Comparison of ENCODE assay signal across 8 cellular contexts in the genomic region with DNA sequence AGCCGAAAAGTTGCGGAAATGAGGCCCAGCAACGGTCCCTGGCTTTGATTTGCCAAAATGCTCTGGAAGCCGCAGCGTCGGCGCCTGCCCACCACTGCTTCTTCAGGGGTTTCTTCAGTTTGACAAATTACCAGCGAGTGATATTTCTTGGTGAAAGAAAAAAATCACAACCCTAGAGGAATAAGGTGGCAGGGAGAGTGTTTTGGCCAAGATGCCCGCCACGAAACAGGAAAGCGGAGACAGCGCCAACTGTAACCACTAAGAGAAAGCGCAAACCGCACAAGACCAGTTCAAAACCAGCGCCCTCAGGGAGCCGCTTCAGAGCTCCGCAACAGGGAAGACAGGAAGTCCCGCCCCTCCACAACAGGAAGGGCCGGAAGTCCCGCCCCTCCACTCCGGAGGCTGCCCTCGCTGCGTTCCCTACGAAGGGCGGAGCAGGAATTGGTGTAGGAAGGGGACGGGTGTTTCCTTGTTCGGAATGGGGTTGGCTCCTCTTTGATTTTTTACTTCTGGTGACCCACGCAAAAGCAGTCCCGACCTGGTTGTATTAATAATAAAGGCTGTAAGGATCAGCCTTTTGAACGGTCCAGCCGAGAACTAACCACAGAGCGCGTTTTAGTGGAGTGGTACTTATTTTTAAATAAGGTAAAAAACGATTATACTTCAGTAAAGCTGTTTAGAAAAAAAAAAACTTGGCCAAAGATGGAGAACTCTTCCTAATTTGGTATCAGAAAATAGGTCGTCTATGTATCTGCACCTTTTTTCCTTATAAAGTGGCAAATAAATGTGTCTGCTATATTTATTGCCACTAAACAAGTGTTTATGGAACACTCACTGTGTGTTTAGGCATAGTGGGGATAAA. TPM values are rescaled to one million over a fixed set of nuclear protein-coding genes. Genes with fewer than 3 reads are reported as not detected.
DNase-seq lines count a peak whose midpoint lies in the region; ATAC-seq, FAIRE-seq and TF ChIP-seq lines count a peak whose summit lies in the region.

A gene with protein sequence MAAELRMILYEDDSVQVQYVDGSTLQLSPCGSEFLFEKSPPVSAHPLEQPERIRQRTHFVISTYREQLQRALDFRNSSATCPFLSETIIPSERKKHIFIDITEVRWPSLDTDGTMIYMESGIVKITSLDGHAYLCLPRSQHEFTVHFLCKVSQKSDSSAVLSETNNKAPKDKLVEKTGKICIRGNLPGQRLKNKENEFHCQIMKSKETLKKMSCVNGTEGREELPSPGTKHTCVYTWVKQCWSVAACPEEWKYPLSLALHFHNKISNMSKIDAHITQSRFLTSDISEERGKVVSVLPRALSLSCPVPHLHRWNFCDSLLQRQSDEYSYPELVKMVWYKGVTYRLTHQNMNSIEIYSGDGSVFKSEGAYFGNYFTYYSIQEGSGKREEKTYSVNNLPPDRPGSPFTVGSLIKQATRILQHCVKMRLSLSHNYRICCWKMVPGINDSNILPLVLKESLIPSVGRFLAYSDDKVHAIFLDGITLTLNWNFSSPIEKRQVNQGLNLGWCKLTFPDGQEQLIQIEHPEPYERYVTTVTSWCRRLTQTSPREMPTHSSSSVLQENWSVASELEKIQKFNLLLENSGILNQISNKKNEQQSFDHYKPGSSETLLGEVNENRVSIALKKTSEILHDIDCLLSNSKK (minus strand): TSS at position 333 of the 862 bp plus-strand sequence. CDS start 5,809 bp downstream, outside the sequence.

- H3K4me2 ChIP-seq in DOHH2 (ENCODE audit: low read length) (peak within 1 kb of the TSS; percentile 93), GM23248 (ENCODE audit: unreplicated experiment) (peak within 1 kb of the TSS; percentile 99), Karpas-422 (ENCODE audit: low read depth, low read length, poor library complexity, severe bottlenecking) (peak within 1 kb of the TSS; percentile 99), fibroblast of lung (ENCODE audit: extremely low read depth, insufficient read depth, low read length) (peak within 1 kb of the TSS; percentile 97)

- H3K27ac Mint-ChIP-seq in activated T-helper 1 cell treated with anti-CD3 and anti-CD28 coated beads, Interleukin-12 subunit alpha, Interleukin-12 subunit beta, Interleukin-2, Interleukin-4 antibody, amounts not matched to agents 30 ng/mL and 10 ng/mL and 1 ng/mL, durations not matched to agents 14 hours and 24 hours and 36 hours, result peak within 1 kb of the TSS; percentile 97
- H3K27ac Mint-ChIP-seq in naive thymus-derived CD4-positive, alpha-beta T cell, result peak within 1 kb of the TSS; percentile 90 to 98 (median 95)
- peak within 1 kb of the TSS; percentile 92 for H3K27ac Mint-ChIP-seq in stimulated activated memory B cell treated with anti-CD40 and anti-IgM and Interleukin-4, amounts not matched to agents 10 μg/mL and 1 μg/mL and 100 μg/mL, for 72 hours

- peak; percentile 99 for DNase-seq in GM23248
- DNase-seq in Karpas-422, result peak; percentile 98
- peak; percentile 97 for DNase-seq in RCC 7860 (ENCODE audit: low spot score)
- DNase-seq in activated T-helper 1 cell treated with anti-CD3 and anti-CD28 coated beads, Interleukin-12 subunit alpha, Interleukin-12 subunit beta, Interleukin-2, Interleukin-4 antibody, amounts not matched to agents 30 ng/mL and 10 ng/mL and 1 ng/mL, durations not matched to agents 14 hours and 24 hours and 36 hours (ENCODE audit: low spot score), result peak; percentile 92
- peak; percentile 93 to 96 for DNase-seq in fibroblast of lung (ENCODE audit: low read depth in 2 of 2)
- DNase-seq in naive thymus-derived CD4-positive, alpha-beta T cell, result peak; percentile 84 to 94 (median 89)

- WGBS in GM23248 (ENCODE audit: low coverage in 1 of 2, low lambda C conversion rate in 2 of 2, missing lambda C conversion rate in 2 of 2), 2 experiments, result 1 to 2% methylated on average over 35 of the region's 35 CpGs

- H3K36me3 ChIP-seq in DOHH2 (ENCODE audit: control insufficient read depth, low read length) (peaks cover 16% of the 10 kb centered on the region), GM23248 (ENCODE audit: low read depth) (no peaks in the 10 kb centered on the region), Karpas-422 (ENCODE audit: insufficient read depth, low read length) (0 out of 2 replicates have a peak, but pooled peaks cover 3% of the 10 kb centered on the region), fibroblast of lung (ENCODE audit: control insufficient read depth, insufficient read depth, low read length) (no peaks in the 10 kb centered on the region)
- no peaks in the 10 kb centered on the region for H3K36me3 ChIP-seq in naive thymus-derived CD4-positive, alpha-beta T cell (ENCODE audit: control insufficient read depth in 2 of 3, insufficient read depth in 3 of 3, low read length in 3 of 3)

- H3K36me3 Mint-ChIP-seq in activated T-helper 1 cell treated with anti-CD3 and anti-CD28 coated beads, Interleukin-12 subunit alpha, Interleukin-12 subunit beta, Interleukin-2, Interleukin-4 antibody, amounts not matched to agents 30 ng/mL and 10 ng/mL and 1 ng/mL, durations not matched to agents 14 hours and 24 hours and 36 hours (ENCODE audit: low read depth), result peaks cover 12% of the 10 kb centered on the region
- peaks cover 0 to 13% (median 5%) of the 10 kb centered on the region in 5 donors for H3K36me3 Mint-ChIP-seq in naive thymus-derived CD4-positive, alpha-beta T cell
- H3K36me3 Mint-ChIP-seq in stimulated activated memory B cell treated with anti-CD40 and anti-IgM and Interleukin-4, amounts not matched to agents 10 μg/mL and 1 μg/mL and 100 μg/mL, for 72 hours, result peaks cover 5% of the 10 kb centered on the region

- CTCF ChIA-PET in naive thymus-derived CD4-positive, alpha-beta T cell (lab: Charles Lee), result interaction anchor here (0.6 to 2.1 kb wide), 4 partner anchors 10 to 409 kb away, joined by 3 to 10 read pairs (median 4); partner anchors contain the start of gene TMEM267

- in situ Hi-C loops in GM23248 (cut with MboI), result no loop called here

- H3K9me2 ChIP-seq in DOHH2 (replicated peaks; ENCODE audit: control insufficient read depth, low read length), result no peaks in the 10 kb centered on the region
- no peaks in the 10 kb centered on the region for H3K9me2 ChIP-seq in GM23248 (ENCODE audit: insufficient read depth)
- H3K9me2 ChIP-seq in Karpas-422 (replicated peaks; ENCODE audit: insufficient read depth, low read length), result no peaks in the 10 kb centered on the region

- peak within 1 kb of the TSS; percentile 98 for H2AFZ ChIP-seq in GM23248
- peak within 1 kb of the TSS; percentile 74; the same call in 1 of the 2 replicates for H2AFZ ChIP-seq in Karpas-422 (ENCODE audit: low read length)
- peak within 1 kb of the TSS; percentile 86 for H2AFZ ChIP-seq in fibroblast of lung (ENCODE audit: low read length)

- H3K9me3 ChIP-seq in DOHH2 (ENCODE audit: control insufficient read depth, insufficient read depth, low read length) (no peaks in the 10 kb centered on the region), GM23248 (ENCODE audit: low read depth) (no peaks in the 10 kb centered on the region), Karpas-422 (ENCODE audit: low read length) (no peaks in the 10 kb centered on the region), fibroblast of lung (ENCODE audit: control insufficient read depth, insufficient read depth, low read depth, low read length) (no peaks in the 10 kb centered on the region)
- H3K9me3 ChIP-seq in naive thymus-derived CD4-positive, alpha-beta T cell (ENCODE audit: control insufficient read depth in 2 of 3, low read length in 3 of 3), result no peaks in the 10 kb centered on the region

- intact Hi-C loops in activated T-helper 1 cell treated with anti-CD3 and anti-CD28 coated beads, Interleukin-12 subunit alpha, Interleukin-12 subunit beta, Interleukin-2, Interleukin-4 antibody, amounts not matched to agents 30 ng/mL and 10 ng/mL and 1 ng/mL, durations not matched to agents 14 hours and 24 hours and 36 hours (cut with micrococcal nuclease), result loop anchor here (1.0 to 10.0 kb wide), 11 partner anchors 14 to 1610 kb away; partner anchors contain the start of genes HMGCS1, NNT and RIMOC1
- intact Hi-C loops in naive thymus-derived CD4-positive, alpha-beta T cell (cut with micrococcal nuclease), result loop anchor here (1.0 to 2.0 kb wide), 8 partner anchors 14 to 394 kb away; partner anchors contain the start of genes HMGCS1 (in 2 of the 2), NNT (in 2 of the 2) and PAIP1 (in 1 of the 2)

- H3K27me3 ChIP-seq in DOHH2 (ENCODE audit: control insufficient read depth, low read length) (no peaks in the 10 kb centered on the region), GM23248 (replicated peaks; ENCODE audit: insufficient read depth) (no peaks in the 10 kb centered on the region), Karpas-422 (ENCODE audit: low read length) (no peaks in the 10 kb centered on the region), fibroblast of lung (ENCODE audit: control insufficient read depth, insufficient read depth, low read length) (no peaks in the 10 kb centered on the region)
- no peaks in the 10 kb centered on the region for H3K27me3 ChIP-seq in naive thymus-derived CD4-positive, alpha-beta T cell (ENCODE audit: control insufficient read depth in 2 of 2, insufficient read depth in 2 of 2, low read length in 2 of 2)

- H3K4me3 ChIP-seq in DOHH2 (ENCODE audit: low read length) (peak within 1 kb of the TSS; percentile 89), GM23248 (peak within 1 kb of the TSS; percentile 90), Karpas-422 (ENCODE audit: low read length) (peak within 1 kb of the TSS; percentile 84), fibroblast of lung (replicated peaks in 1 of 4; ENCODE audit: control extremely low read depth in 1 of 4, insufficient read depth in 1 of 4, low read depth in 3 of 4, low read length in 4 of 4) (peak within 1 kb of the TSS; percentile 75 to 96 (median 88))
- H3K4me3 ChIP-seq in naive thymus-derived CD4-positive, alpha-beta T cell (ENCODE audit: low read length), result peak within 1 kb of the TSS; percentile 84

- H3K27ac ChIP-seq in DOHH2 (ENCODE audit: low read depth, low read length) (peak within 1 kb of the TSS; percentile 77), GM23248 (peak within 1 kb of the TSS; percentile 99), Karpas-422 (ENCODE audit: low read length) (peak within 1 kb of the TSS; percentile 84), fibroblast of lung (ENCODE audit: insufficient read depth, low read length) (peak within 1 kb of the TSS; percentile 97)
- peak within 1 kb of the TSS; percentile 81 for H3K27ac ChIP-seq in naive thymus-derived CD4-positive, alpha-beta T cell (ENCODE audit: low read depth, low read length)

- TF ChIP-seq CTCF in DOHH2 (IDR thresholded peaks at IDR 0.05; ENCODE audit: low read depth, low read length, poor library complexity, severe bottlenecking), result peak; percentile 10
- no peak for TF ChIP-seq CTCF in fibroblast of lung (conservative IDR thresholded peaks at IDR 0.05 in 1 of 2, IDR thresholded peaks at IDR 0.05 in 1 of 2; ENCODE audit: low read depth in 1 of 2, low read length in 2 of 2)

- peaks cover 32% of the 10 kb centered on the region for H3K4me1 Mint-ChIP-seq in activated T-helper 1 cell treated with anti-CD3 and anti-CD28 coated beads, Interleukin-12 subunit alpha, Interleukin-12 subunit beta, Interleukin-2, Interleukin-4 antibody, amounts not matched to agents 30 ng/mL and 10 ng/mL and 1 ng/mL, durations not matched to agents 14 hours and 24 hours and 36 hours (ENCODE audit: low read depth)
- peaks cover 17 to 42% (median 36%) of the 10 kb centered on the region in 7 donors for H3K4me1 Mint-ChIP-seq in naive thymus-derived CD4-positive, alpha-beta T cell
- H3K4me1 Mint-ChIP-seq in stimulated activated memory B cell treated with anti-CD40 and anti-IgM and Interleukin-4, amounts not matched to agents 10 μg/mL and 1 μg/mL and 100 μg/mL, for 72 hours, result peaks cover 32% of the 10 kb centered on the region

- POLR2A ChIA-PET in naive thymus-derived CD4-positive, alpha-beta T cell (lab: Charles Lee), result interaction anchor here (0.7 to 4.3 kb wide), 9 partner anchors 10 to 507 kb away, joined by 3 to 81 read pairs (median 4); partner anchors contain the start of genes HMGCS1 and TMEM267

- no peaks in the 10 kb centered on the region for H4K20me1 ChIP-seq in DOHH2 (ENCODE audit: control insufficient read depth, insufficient read depth, low read depth, low read length)
- H4K20me1 ChIP-seq in GM23248 (ENCODE audit: insufficient read depth), result no peaks in the 10 kb centered on the region
- H4K20me1 ChIP-seq in Karpas-422 (ENCODE audit: insufficient read depth, low read depth, low read length), result no peaks in the 10 kb centered on the region
- no peaks in the 10 kb centered on the region for H4K20me1 ChIP-seq in fibroblast of lung (ENCODE audit: control insufficient read depth, extremely low read depth, insufficient read depth, low read length)

- peaks cover 6% of the 10 kb centered on the region; the same call in 1 of the 2 replicates for H3F3A ChIP-seq in DOHH2 (ENCODE audit: control insufficient read depth, insufficient read depth)
- H3F3A ChIP-seq in GM23248 (ENCODE audit: insufficient read depth), result peaks cover 11% of the 10 kb centered on the region

- peak within 1 kb of the TSS; percentile 94 for H3K4me3 Mint-ChIP-seq in activated T-helper 1 cell treated with anti-CD3 and anti-CD28 coated beads, Interleukin-12 subunit alpha, Interleukin-12 subunit beta, Interleukin-2, Interleukin-4 antibody, amounts not matched to agents 30 ng/mL and 10 ng/mL and 1 ng/mL, durations not matched to agents 14 hours and 24 hours and 36 hours
- peak within 1 kb of the TSS; percentile 90 to 97 (median 94) for H3K4me3 Mint-ChIP-seq in naive thymus-derived CD4-positive, alpha-beta T cell
- peak within 1 kb of the TSS; percentile 89 for H3K4me3 Mint-ChIP-seq in stimulated activated memory B cell treated with anti-CD40 and anti-IgM and Interleukin-4, amounts not matched to agents 10 μg/mL and 1 μg/mL and 100 μg/mL, for 72 hours

- FAIRE-seq in RCC 7860 (lab: Jason Lieb, UNC), result peak; percentile 93

- H3K9me3 Mint-ChIP-seq in activated T-helper 1 cell treated with anti-CD3 and anti-CD28 coated beads, Interleukin-12 subunit alpha, Interleukin-12 subunit beta, Interleukin-2, Interleukin-4 antibody, amounts not matched to agents 30 ng/mL and 10 ng/mL and 1 ng/mL, durations not matched to agents 14 hours and 24 hours and 36 hours, result no peaks in the 10 kb centered on the region
- H3K9me3 Mint-ChIP-seq in naive thymus-derived CD4-positive, alpha-beta T cell, result no peaks in the 10 kb centered on the region
- H3K9me3 Mint-ChIP-seq in stimulated activated memory B cell treated with anti-CD40 and anti-IgM and Interleukin-4, amounts not matched to agents 10 μg/mL and 1 μg/mL and 100 μg/mL, for 72 hours, result no peaks in the 10 kb centered on the region

- H3K4me1 ChIP-seq in DOHH2 (ENCODE audit: control insufficient read depth, low read length) (peaks cover 20% of the 10 kb centered on the region), GM23248 (ENCODE audit: insufficient read depth) (peaks cover 16% of the 10 kb centered on the region), Karpas-422 (ENCODE audit: low read length) (peaks cover 20% of the 10 kb centered on the region), fibroblast of lung (ENCODE audit: control insufficient read depth, extremely low read depth, insufficient read depth, low read length) (no peaks in the 10 kb centered on the region)
- peaks cover 8 to 14% of the 10 kb centered on the region in 2 donors for H3K4me1 ChIP-seq in naive thymus-derived CD4-positive, alpha-beta T cell (ENCODE audit: control insufficient read depth in 2 of 2, insufficient read depth in 2 of 2, low read length in 2 of 2)

- H3K9ac ChIP-seq in GM23248, result peak within 1 kb of the TSS; percentile 98
- H3K9ac ChIP-seq in Karpas-422 (ENCODE audit: low read length), result peak within 1 kb of the TSS; percentile 85
- peak within 1 kb of the TSS; percentile 78 for H3K9ac ChIP-seq in fibroblast of lung (ENCODE audit: insufficient read depth, low read length)

- peaks cover 45% of the 10 kb centered on the region for H3K79me2 ChIP-seq in DOHH2 (ENCODE audit: control insufficient read depth, low read length)
- H3K79me2 ChIP-seq in GM23248 (ENCODE audit: insufficient read depth), result peaks cover 28% of the 10 kb centered on the region
- H3K79me2 ChIP-seq in Karpas-422 (ENCODE audit: low read length), result peaks cover 28% of the 10 kb centered on the region
- H3K79me2 ChIP-seq in fibroblast of lung (ENCODE audit: control insufficient read depth, insufficient read depth, low read length), result peaks cover 19% of the 10 kb centered on the region

- H3K27me3 Mint-ChIP-seq in activated T-helper 1 cell treated with anti-CD3 and anti-CD28 coated beads, Interleukin-12 subunit alpha, Interleukin-12 subunit beta, Interleukin-2, Interleukin-4 antibody, amounts not matched to agents 30 ng/mL and 10 ng/mL and 1 ng/mL, durations not matched to agents 14 hours and 24 hours and 36 hours (ENCODE audit: insufficient read depth), result peaks cover 2% of the 10 kb centered on the region
- H3K27me3 Mint-ChIP-seq in naive thymus-derived CD4-positive, alpha-beta T cell, result no peaks in the 10 kb centered on the region
- H3K27me3 Mint-ChIP-seq in stimulated activated memory B cell treated with anti-CD40 and anti-IgM and Interleukin-4, amounts not matched to agents 10 μg/mL and 1 μg/mL and 100 μg/mL, for 72 hours, result no peaks in the 10 kb centered on the region

- peak; percentile 97 for ATAC-seq in naive thymus-derived CD4-positive, alpha-beta T cell
- peak; percentile 99 for ATAC-seq in stimulated activated memory B cell treated with anti-CD40 and anti-IgM and Interleukin-4, amounts not matched to agents 10 μg/mL and 1 μg/mL and 100 μg/mL, for 72 hours

RNA-seq across cellular contexts. Expression of the gene that starts here (rescaled TPM):
- 3.1 and 5.2 TPM in 2 replicates for total RNA-seq in GM23248 (2014; rRNA removed; shearing (Covaris generic))
- polyA plus RNA-seq in GM23248 (2016; fragmentation: Nextera tagmentation; extraction: Ambion mirVana) (4.4 and 5.3 TPM in 2 replicates), fibroblast of lung (2.9 and 4.8 TPM in 2 replicates)
- 15.7 and 21.8 TPM in 2 replicates for total RNA-seq in Karpas-422 (2014; rRNA removed; shearing (Covaris generic); ENCODE audit: low replicate concordance)
- total RNA-seq in activated T-helper 1 cell treated with anti-CD3 and anti-CD28 coated beads, Interleukin-12 subunit alpha, Interleukin-12 subunit beta, Interleukin-2, Interleukin-4 antibody, amounts not matched to agents 30 ng/mL and 10 ng/mL and 1 ng/mL, durations not matched to agents 14 hours and 24 hours and 36 hours, result 5.3 and 5.5 TPM in 2 replicates
- 2.6 and 4.1 TPM in 2 replicates for total RNA-seq in fibroblast of lung
- 1.4 and 2.5 TPM in 2 replicates for polyA plus RNA-seq in fibroblast of lung (2012)
- polyA minus RNA-seq in fibroblast of lung (ENCODE audit: low replicate concordance), result not detected in 2 replicates
- 1 to 10 TPM; 1.1 to 5.2 (median 3.3) TPM for total RNA-seq in naive thymus-derived CD4-positive, alpha-beta T cell
- polyA plus RNA-seq in naive thymus-derived CD4-positive, alpha-beta T cell, result 1 to 10 TPM in 1 of 2 donors, under 1 TPM in 1; 0.77 to 1.1 TPM

Comparison
In these comparisons a context has a peak if more than half of its experiments do, and no peak if none do; other contexts are left out.
1. Peak in every context shown above with its lines: DNase-seq, ATAC-seq, H3K4me3 ChIP-seq and H3K27ac ChIP-seq.